Comparison of ENCODE assay signal across 8 cellular contexts in genomic region chr3:135966875-135967274, GRCh38. TPM values are rescaled to one million over a fixed set of nuclear protein-coding genes. Genes with fewer than 3 reads are reported as not detected.
A peak's percentile ranks its signal among the peaks of the same experiment; 100 is the strongest.
DNase-seq lines count a peak whose midpoint lies in the region; ATAC-seq and TF ChIP-seq lines count a peak whose summit lies in the region.

No MANE protein-coding gene starts in this region.

- H3K27me3 Mint-ChIP-seq in T-helper 17 cell (peaks cover 29% of the 10 kb centered on the region), progenitor cell of endocrine pancreas (no peaks in the 10 kb centered on the region)

- in situ Hi-C loops in ACHN (cut with HindIII; ENCODE audit: low pct_ligation_motif_present, low pct_unique_long_range_greater_than_20kb, low sequenced_read_pairs) = no loop called here

- H3K27ac Mint-ChIP-seq in T-helper 17 cell = no peak overlapping the region
- H3K27ac Mint-ChIP-seq in progenitor cell of endocrine pancreas = peak overlapping the region; percentile 89

- no peaks in the 10 kb centered on the region for H3K4me1 Mint-ChIP-seq in T-helper 17 cell
- peaks cover 29% of the 10 kb centered on the region for H3K4me1 Mint-ChIP-seq in progenitor cell of endocrine pancreas (ENCODE audit: low read depth)

- H3K4me3 Mint-ChIP-seq in T-helper 17 cell (peak overlapping the region; percentile 80), progenitor cell of endocrine pancreas (ENCODE audit: low read depth) (peak overlapping the region; percentile 90)

- peak overlapping the region; percentile 83 for H3K4me3 ChIP-seq in fibroblast of pulmonary artery (replicated peaks; ENCODE audit: low read depth, low read length)

- TF ChIP-seq CTCF in fibroblast of pulmonary artery (IDR thresholded peaks at IDR 0.05; ENCODE audit: low read length, missing control alignments) (no peak), progenitor cell of endocrine pancreas (IDR thresholded peaks at IDR 0.05; ENCODE audit: unreplicated experiment) (no peak)

- no peaks in the 10 kb centered on the region for H3K36me3 ChIP-seq in ES-I3 (ENCODE audit: insufficient read depth, low read length)

- no peaks in the 10 kb centered on the region for H3K9me3 ChIP-seq in ES-I3 (ENCODE audit: control insufficient read depth, insufficient read depth, low read length)
- no peaks in the 10 kb centered on the region for H3K9me3 ChIP-seq in T-helper 17 cell (ENCODE audit: control insufficient read depth, low read length, poor library complexity, severe bottlenecking)

- no peak for ATAC-seq in T-helper 17 cell

- intact Hi-C loops in posterior cingulate gyrus (cut with DNase I) = loop anchor here (5.0 kb wide), 1 partner anchor 785 kb away; the partner anchor contains the start of gene STAG1

- H3K4me1 ChIP-seq in ES-I3 (ENCODE audit: insufficient read depth, low read length) = peaks cover 26% of the 10 kb centered on the region

- peaks cover 6% of the 10 kb centered on the region for H3K9me3 Mint-ChIP-seq in progenitor cell of endocrine pancreas (ENCODE audit: low read depth)

- peak overlapping the region; percentile 93 for H3K9ac ChIP-seq in ES-I3 (ENCODE audit: low read depth, low read length)

- DNase-seq in T-helper 17 cell = no peak
- no peak for DNase-seq in fibroblast of pulmonary artery (ENCODE audit: low read depth)
- DNase-seq in progenitor cell of endocrine pancreas (ENCODE audit: low spot score, unreplicated experiment) = no peak
- no peak for DNase-seq in posterior cingulate gyrus
- no peak for DNase-seq in COLO668 (lab: John Stamatoyannopoulos, UW; ENCODE audit: unreplicated experiment)
- no peak for DNase-seq in stimulated activated CD4-positive, alpha-beta T cell treated with anti-CD3 and anti-CD28 coated beads, Interleukin-4, amount 100 ng/mL, for 24 hours
- no peak for DNase-seq in ACHN

- H3K36me3 Mint-ChIP-seq in T-helper 17 cell (ENCODE audit: low read depth) (no peaks in the 10 kb centered on the region), progenitor cell of endocrine pancreas (ENCODE audit: insufficient read depth) (peaks cover 11% of the 10 kb centered on the region)

RNA-seq across cellular contexts. Expression of gene PPP2R3A, which starts 1.3 kb away (rescaled TPM):
- total RNA-seq in T-helper 17 cell = under 1 TPM; 0.13 to 0.17 TPM
- 32.3 and 35.0 TPM in 2 replicates for total RNA-seq in progenitor cell of endocrine pancreas

Comparison
In these comparisons a context has a peak if more than half of its experiments do, and no peak if none do; other contexts are left out.
1. RNA of gene PPP2R3A, which starts 1.3 kb away (total RNA-seq): 32.3 to 35.0 TPM in progenitor cell of endocrine pancreas; 0.13 to 0.17 TPM in T-helper 17 cell; every median in the first group is over 10 times any median in the second.